15 cellular contexts compared by ENCODE assay signal in the genomic region with DNA sequence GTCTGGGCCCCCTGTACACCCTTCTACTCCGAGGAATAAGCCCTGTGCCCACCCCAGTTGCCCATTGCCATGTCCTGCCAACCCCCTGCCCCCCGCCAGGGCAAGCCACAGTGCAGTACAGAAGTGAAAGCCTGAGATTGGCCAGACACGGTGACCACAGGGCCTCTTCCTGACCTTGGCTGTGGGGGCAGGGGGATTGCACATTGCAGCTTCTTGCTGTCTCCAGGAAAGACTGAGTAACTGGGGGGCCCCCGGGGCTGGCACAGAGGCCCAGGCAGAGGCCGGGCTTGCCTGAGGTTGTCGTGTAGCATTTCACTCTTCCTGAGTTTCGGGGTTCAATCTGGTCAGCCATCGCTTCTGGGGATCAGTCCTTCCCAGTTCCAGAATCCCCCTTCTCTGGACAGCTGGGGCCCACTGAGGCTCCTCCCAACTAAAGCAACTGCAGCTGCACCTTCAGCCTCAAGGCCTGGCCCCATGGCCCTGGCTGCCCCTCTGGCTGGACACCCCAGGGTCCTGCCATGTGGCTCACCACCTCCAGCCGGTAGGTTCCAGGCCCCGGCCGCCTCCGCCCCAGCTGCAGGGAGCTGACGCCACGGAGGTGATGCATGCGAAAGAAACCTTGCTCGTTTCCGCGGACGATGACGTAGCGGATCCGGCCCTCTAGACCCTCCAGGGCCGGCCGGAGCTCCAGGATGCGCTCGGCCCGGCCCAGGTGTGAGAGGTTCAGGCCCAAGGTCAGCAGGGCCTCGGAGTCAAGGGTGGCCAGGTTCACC. TPM values are rescaled to one million over a fixed set of nuclear protein-coding genes. Genes with fewer than 3 reads are reported as not detected.
DNase-seq lines count a peak whose midpoint lies in the region; ATAC-seq and TF ChIP-seq lines count a peak whose summit lies in the region.
"Had no signal": no experiment of that assay in that cellular context is flagged by ENCODE, and none has a peak within 500 bp of the region (broad histone marks: within the 10 kb centered on the region; RNA-seq: fewer than 3 reads in every experiment).

No MANE protein-coding gene starts in this region.

- intact Hi-C loops in CD14-positive monocyte (cut with micrococcal nuclease) = no loop called here
- intact Hi-C loops in tibial artery (cut with DNase I; ENCODE audit: low total_unique reads) = no loop called here

- peaks cover 16% of the 10 kb centered on the region for H3K4me1 Mint-ChIP-seq in CD14-positive monocyte
- H3K4me1 Mint-ChIP-seq in activated naive CD8-positive, alpha-beta T cell treated with anti-CD3 and anti-CD28 coated beads, Interleukin-2, amount 10 ng/mL, durations not matched to agents 7 days and 5 days = peaks cover 5% of the 10 kb centered on the region
- peaks cover 0 to 13% of the 10 kb centered on the region in 2 donors for H3K4me1 Mint-ChIP-seq in natural killer cell treated with Interleukin-12 subunit alpha and Interleukin-12 subunit beta and Interleukin-15 and Interleukin-18, amount 100 ng/mL, for 72 hours (ENCODE audit: low read depth in 2 of 2)

- no peaks in the 10 kb centered on the region for H3K4me1 ChIP-seq in tibial artery

- no peak overlapping the region for H3K27ac ChIP-seq in tibial artery
- H3K27ac ChIP-seq: 22Rv1, GM23248, HL-60 had no signal

- no peaks in the 10 kb centered on the region for H3K36me3 Mint-ChIP-seq in CD14-positive monocyte
- peaks cover 3% of the 10 kb centered on the region for H3K36me3 Mint-ChIP-seq in activated naive CD8-positive, alpha-beta T cell treated with anti-CD3 and anti-CD28 coated beads, Interleukin-2, amount 10 ng/mL, durations not matched to agents 7 days and 5 days
- H3K36me3 Mint-ChIP-seq in natural killer cell treated with Interleukin-12 subunit alpha and Interleukin-12 subunit beta and Interleukin-15 and Interleukin-18, amount 100 ng/mL, for 72 hours = peaks cover 6% of the 10 kb centered on the region

- TF ChIP-seq CTCF in CD14-positive monocyte (IDR thresholded peaks at IDR 0.05) = no peak
- no peak for TF ChIP-seq CTCF in tibial artery (IDR thresholded peaks at IDR 0.05)

- peaks cover 6 to 18% (median 14%) of the 10 kb centered on the region in 7 donors for H3K9me3 Mint-ChIP-seq in CD14-positive monocyte
- H3K9me3 Mint-ChIP-seq in activated naive CD8-positive, alpha-beta T cell treated with anti-CD3 and anti-CD28 coated beads, Interleukin-2, amount 10 ng/mL, durations not matched to agents 7 days and 5 days = peaks cover 5% of the 10 kb centered on the region
- peaks cover 6% of the 10 kb centered on the region for H3K9me3 Mint-ChIP-seq in natural killer cell treated with Interleukin-12 subunit alpha and Interleukin-12 subunit beta and Interleukin-15 and Interleukin-18, amount 100 ng/mL, for 72 hours

- peak; percentile 18 for ATAC-seq in activated naive CD8-positive, alpha-beta T cell treated with anti-CD3 and anti-CD28 coated beads, Interleukin-2, amount 10 ng/mL, durations not matched to agents 7 days and 5 days (ENCODE audit: low read depth)
- peak; percentile 71 to 87 for ATAC-seq in natural killer cell treated with Interleukin-12 subunit alpha and Interleukin-12 subunit beta and Interleukin-15 and Interleukin-18, amount 100 ng/mL, for 72 hours
- no peak for ATAC-seq in HG02623 (IDR thresholded peaks at IDR 0.05; ENCODE audit: unreplicated experiment)
- ATAC-seq in GM18867 (IDR thresholded peaks at IDR 0.05; ENCODE audit: unreplicated experiment) = no peak
- ATAC-seq: Panc1 had no signal

- peak; percentile 15 for DNase-seq in NK-92 treated with Interleukin-12 subunit alpha and Interleukin-12 subunit beta, amount 100 ng/mL, for 24 hours (lab: John Stamatoyannopoulos, UW)
- DNase-seq in NK-92 (lab: John Stamatoyannopoulos, UW; ENCODE audit: unreplicated experiment) (no peak), CD14-positive monocyte (ENCODE audit: low spot score) (no peak), tibial artery (no peak)
- DNase-seq in activated naive CD8-positive, alpha-beta T cell treated with anti-CD3 and anti-CD28 coated beads, Interleukin-2, amount 10 ng/mL, durations not matched to agents 7 days and 5 days = no peak
- peak; percentile 84 for DNase-seq in natural killer cell treated with Interleukin-12 subunit alpha and Interleukin-12 subunit beta and Interleukin-15 and Interleukin-18, amount 100 ng/mL, for 72 hours (ENCODE audit: low spot score)
- DNase-seq: GM23248, NCI-H146, NCI-H226, Right ventricle myocardium superior had no signal

- peaks cover 0 to 19% (median 17%) of the 10 kb centered on the region in 3 donors for H3K9me3 ChIP-seq in tibial artery

- POLR2A ChIA-PET in activated naive CD8-positive, alpha-beta T cell treated with anti-CD3 and anti-CD28 coated beads, Interleukin-2, amount 10 ng/mL, durations not matched to agents 7 days and 5 days (lab: Charles Lee) = no interaction called here

- H3K27me3 Mint-ChIP-seq in CD14-positive monocyte (ENCODE audit: low read depth in 3 of 3) = peaks cover 8 to 10% (median 8%) of the 10 kb centered on the region in 3 donors
- no peaks in the 10 kb centered on the region for H3K27me3 Mint-ChIP-seq in activated naive CD8-positive, alpha-beta T cell treated with anti-CD3 and anti-CD28 coated beads, Interleukin-2, amount 10 ng/mL, durations not matched to agents 7 days and 5 days
- H3K27me3 Mint-ChIP-seq in natural killer cell treated with Interleukin-12 subunit alpha and Interleukin-12 subunit beta and Interleukin-15 and Interleukin-18, amount 100 ng/mL, for 72 hours = no peaks in the 10 kb centered on the region

- no peaks in the 10 kb centered on the region for H3K36me3 ChIP-seq in tibial artery

- no peak overlapping the region for H3K4me3 ChIP-seq in tibial artery
- H3K4me3 ChIP-seq: GM23248 had no signal

- H3K27ac Mint-ChIP-seq in CD14-positive monocyte = peak overlapping the region in 2 of 7 donors; percentile 43 to 66
- H3K27ac Mint-ChIP-seq in activated naive CD8-positive, alpha-beta T cell treated with anti-CD3 and anti-CD28 coated beads, Interleukin-2, amount 10 ng/mL, durations not matched to agents 7 days and 5 days = no peak overlapping the region
- H3K27ac Mint-ChIP-seq in natural killer cell treated with Interleukin-12 subunit alpha and Interleukin-12 subunit beta and Interleukin-15 and Interleukin-18, amount 100 ng/mL, for 72 hours = peak overlapping the region in 1 of 2 donors; percentile 79

- H3K4me3 Mint-ChIP-seq in CD14-positive monocyte = peak overlapping the region; percentile 12 to 42
- no peak overlapping the region for H3K4me3 Mint-ChIP-seq in activated naive CD8-positive, alpha-beta T cell treated with anti-CD3 and anti-CD28 coated beads, Interleukin-2, amount 10 ng/mL, durations not matched to agents 7 days and 5 days
- peak overlapping the region; percentile 17 for H3K4me3 Mint-ChIP-seq in natural killer cell treated with Interleukin-12 subunit alpha and Interleukin-12 subunit beta and Interleukin-15 and Interleukin-18, amount 100 ng/mL, for 72 hours

- H3K27me3 ChIP-seq in tibial artery = no peaks in the 10 kb centered on the region

RNA-seq across cellular contexts. Expression of a gene that starts 13.1 kb away (rescaled TPM):
- not detected for polyA plus RNA-seq in CD14-positive monocyte
- total RNA-seq in activated naive CD8-positive, alpha-beta T cell treated with anti-CD3 and anti-CD28 coated beads, Interleukin-2, amount 10 ng/mL, durations not matched to agents 7 days and 5 days = 10 to 100 TPM; 15.9 to 19.0 TPM
- total RNA-seq in natural killer cell treated with Interleukin-12 subunit alpha and Interleukin-12 subunit beta and Interleukin-15 and Interleukin-18, amount 100 ng/mL, for 72 hours = under 1 TPM in 1 of 2 donors, not detected in 1; 0.71 TPM
- total RNA-seq: GM23248, Right ventricle myocardium superior had no signal
- polyA plus RNA-seq: GM23248 had no signal

Comparison
In these comparisons a context has a peak if more than half of its experiments do, and no peak if none do; other contexts are left out.
1. DNase-seq: peak in NK-92 treated with Interleukin-12 subunit alpha and Interleukin-12 subunit beta, amount 100 ng/mL, for 24 hours (single experiment) and natural killer cell treated with Interleukin-12 subunit alpha and Interleukin-12 subunit beta and Interleukin-15 and Interleukin-18, amount 100 ng/mL, for 72 hours (single experiment); none in NK-92 (single experiment), CD14-positive monocyte (single experiment), activated naive CD8-positive, alpha-beta T cell treated with anti-CD3 and anti-CD28 coated beads, Interleukin-2, amount 10 ng/mL, durations not matched to agents 7 days and 5 days (single experiment) and tibial artery (0 of 2).
2. ATAC-seq: peak in activated naive CD8-positive, alpha-beta T cell treated with anti-CD3 and anti-CD28 coated beads, Interleukin-2, amount 10 ng/mL, durations not matched to agents 7 days and 5 days (single experiment) and natural killer cell treated with Interleukin-12 subunit alpha and Interleukin-12 subunit beta and Interleukin-15 and Interleukin-18, amount 100 ng/mL, for 72 hours (2 of 2); none in HG02623 (single experiment) and GM18867 (single experiment).
3. RNA of a gene that starts 13.1 kb away (total RNA-seq): 15.9 to 19.0 TPM in activated naive CD8-positive, alpha-beta T cell treated with anti-CD3 and anti-CD28 coated beads, Interleukin-2, amount 10 ng/mL, durations not matched to agents 7 days and 5 days; 0.71 TPM in natural killer cell treated with Interleukin-12 subunit alpha and Interleukin-12 subunit beta and Interleukin-15 and Interleukin-18, amount 100 ng/mL, for 72 hours; every median in the first group is over 4 times any median in the second.